ENCODE assay signal across 11 cellular contexts in genomic region chr10:103277713-103278299, GRCh38.
A peak's percentile ranks its signal among the peaks of the same experiment; 100 is the strongest.
DNase-seq lines count a peak whose midpoint lies in the region; FAIRE-seq and TF ChIP-seq lines count a peak whose summit lies in the region.
"Had no signal": no experiment of that assay in that cellular context is flagged by ENCODE, and none has a peak within 500 bp of the region (broad histone marks: within the 10 kb centered on the region; RNA-seq: fewer than 3 reads in every experiment).

No MANE protein-coding gene starts in this region.

- POLR2A ChIA-PET in HEK293 (lab: Yijun Ruan, JAX) = interaction anchor here (0.6 to 1.4 kb wide), 5 partner anchors 27 to 360 kb away, joined by 3 to 5 read pairs (median 4); partner anchors contain the start of genes CNNM2 and NT5C2

- DNase-seq in DMS153 treated with DMSO at 0.1 percent for 48 hours (lab: John Stamatoyannopoulos, UW; ENCODE audit: unreplicated experiment) (peak; percentile 7), DMS153 (lab: John Stamatoyannopoulos, UW) (no peak), AG20443 (ENCODE audit: low spot score) (no peak), AG08396 (ENCODE audit: low spot score) (no peak), RCC 7860 (ENCODE audit: low spot score) (no peak)
- DNase-seq: effector memory CD4-positive, alpha-beta T cell; stimulated activated CD4-positive, alpha-beta T cell treated with anti-CD3 and anti-CD28 coated beads, Interleukin-12 subunit alpha, Interleukin-12 subunit beta, amount 100 ng/mL, for 4 hours; T-cell had no signal

- H3K4me1 ChIP-seq in HEK293 (ENCODE audit: control insufficient read depth, insufficient read depth, low read length) (peaks cover 10% of the 10 kb centered on the region), endocrine pancreas (ENCODE audit: control insufficient read depth, insufficient read depth, low read length) (peaks cover 15% of the 10 kb centered on the region), parathyroid adenoma (peaks cover 25% of the 10 kb centered on the region)

- H3K4me3 ChIP-seq in HEK293 (ENCODE audit: low read depth, low read length) = peak overlapping the region; percentile 46
- H3K4me3 ChIP-seq in endocrine pancreas (ENCODE audit: control insufficient read depth, insufficient read depth, low read length) = peak overlapping the region; percentile 71
- H3K4me3 ChIP-seq in parathyroid adenoma (ENCODE audit: low read depth, low read length) = no peak overlapping the region

- TF ChIP-seq CTCF in HEK293 (tag by site-specific recombination; IDR thresholded peaks at IDR 0.05) (no peak), parathyroid adenoma (IDR thresholded peaks at IDR 0.05) (no peak)

- H3K79me2 ChIP-seq in parathyroid adenoma = peaks cover 5% of the 10 kb centered on the region

- H3K36me3 ChIP-seq in HEK293 (ENCODE audit: control insufficient read depth in 2 of 2, insufficient read depth in 1 of 2, low read length in 2 of 2) (no peaks in the 10 kb centered on the region), endocrine pancreas (ENCODE audit: control insufficient read depth, insufficient read depth, low read length) (no peaks in the 10 kb centered on the region), parathyroid adenoma (ENCODE audit: control insufficient read depth, insufficient read depth, low read length) (no peaks in the 10 kb centered on the region)

- H3K4me2 ChIP-seq in parathyroid adenoma (ENCODE audit: low read length) = peak overlapping the region; percentile 28

- H3K9ac ChIP-seq in endocrine pancreas (ENCODE audit: control insufficient read depth, insufficient read depth, low read length) (peak overlapping the region; percentile 22), parathyroid adenoma (peak overlapping the region; percentile 2)

- no peak for FAIRE-seq in RCC 7860 (lab: Jason Lieb, UNC)

- CTCF ChIA-PET in HEK293 (lab: Yijun Ruan, JAX) = interaction anchor here (0.6 to 1.0 kb wide), 3 partner anchors 10 to 356 kb away, joined by 3 read pairs; no protein-coding TSS in a partner anchor

- H3K9me3 ChIP-seq in HEK293 (ENCODE audit: control insufficient read depth, insufficient read depth, low read depth, low read length) (no peaks in the 10 kb centered on the region), endocrine pancreas (ENCODE audit: control insufficient read depth, low read length) (no peaks in the 10 kb centered on the region), parathyroid adenoma (ENCODE audit: control insufficient read depth, low read length) (no peaks in the 10 kb centered on the region)

- H2AFZ ChIP-seq in parathyroid adenoma = peak overlapping the region; percentile 95

- H3K27me3 ChIP-seq in endocrine pancreas (ENCODE audit: control insufficient read depth, insufficient read depth, low read length) = no peaks in the 10 kb centered on the region
- peaks cover 17% of the 10 kb centered on the region for H3K27me3 ChIP-seq in parathyroid adenoma (ENCODE audit: control insufficient read depth, insufficient read depth, low read length)

- no peak overlapping the region; the same call in 1 of the 2 replicates for H3K27ac ChIP-seq in HEK293 (ENCODE audit: extremely low read depth, low read depth, low read length)
- H3K27ac ChIP-seq in parathyroid adenoma = peak overlapping the region; percentile 82

TF ChIP-seq in HEK293, 187 proteins besides CTCF, POLR2A, EP300 and RAD21:
- TF ChIP-seq ZNF701 (tag by site-specific recombination; IDR thresholded peaks at IDR 0.05) = no peak
- TF ChIP-seq PBX3 (CRISPR knock-in tag; IDR thresholded peaks at IDR 0.05) = peak; percentile 82; the same call in 1 of the 2 replicates
- TF ChIP-seq ZNF202 (tag by site-specific recombination; IDR thresholded peaks at IDR 0.05; ENCODE audit: borderline replicate concordance) = peak; percentile 85; the same call in 1 of the 2 replicates
